Comparison of ENCODE assay signal across 16 cellular contexts in the genomic region with DNA sequence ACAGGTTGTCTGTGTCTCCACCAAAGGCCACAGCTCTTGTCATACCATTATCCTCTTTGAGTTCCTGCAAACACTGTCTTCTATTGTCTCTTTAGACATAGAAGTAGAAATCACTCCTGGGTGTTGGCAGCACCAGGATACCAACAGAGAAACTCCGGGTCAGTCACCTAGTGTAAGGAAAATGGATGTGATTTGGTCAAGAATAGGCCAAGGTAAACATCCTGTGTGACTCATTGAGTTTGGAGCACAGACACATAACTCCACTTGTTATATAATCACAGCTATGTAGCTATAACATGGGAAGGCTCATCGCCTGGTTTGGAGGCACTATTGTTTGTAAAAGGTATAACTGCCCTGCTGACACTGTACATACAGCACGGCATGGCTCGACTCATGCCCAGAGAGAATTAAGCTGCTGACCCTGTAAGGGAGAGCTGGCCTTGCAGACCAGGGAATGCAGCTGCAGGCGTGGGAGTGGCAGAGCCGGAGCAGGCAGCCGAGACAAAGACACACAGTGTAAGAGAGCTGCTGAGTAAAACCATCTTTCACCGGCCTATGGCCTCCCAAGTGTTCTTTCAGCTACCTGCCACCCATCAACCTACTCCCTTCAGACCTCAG. TPM values are rescaled to one million over a fixed set of nuclear protein-coding genes. Genes with fewer than 3 reads are reported as not detected.
A peak's percentile ranks its signal among the peaks of the same experiment; 100 is the strongest.
DNase-seq lines count a peak whose midpoint lies in the region; ATAC-seq, FAIRE-seq and TF ChIP-seq lines count a peak whose summit lies in the region.
"Had no signal": no experiment of that assay in that cellular context is flagged by ENCODE, and none has a peak within 500 bp of the region (broad histone marks: within the 10 kb centered on the region; RNA-seq: fewer than 3 reads in every experiment).

No MANE protein-coding gene starts in this region.

- H3K4me1 ChIP-seq in HAP-1 = peaks cover 6% of the 10 kb centered on the region; the same call in 1 of the 2 replicates

- TF ChIP-seq CTCF in D721Med (IDR thresholded peaks at IDR 0.05; ENCODE audit: insufficient read depth, missing control alignments) (no peak), bronchial epithelial cell (IDR thresholded peaks at IDR 0.05; ENCODE audit: insufficient read depth, low read length, severe bottlenecking) (no peak)

- DNase-seq in D721Med (ENCODE audit: insufficient read length, low spot score) (no peak), LHCN-M2 (ENCODE audit: low read depth) (peak; percentile 11), bronchial epithelial cell (ENCODE audit: low read depth) (peak; percentile 69), left kidney (ENCODE audit: low read depth, low spot score) (peak; percentile 63), HAP-1 (ENCODE audit: low spot score in 2 of 2) (no peak)
- no peak for DNase-seq in activated effector memory CD4-positive, alpha-beta T cell treated with anti-CD3 and anti-CD28 coated beads, Interleukin-2, amount 50 U/mL, for 16 hours
- DNase-seq in stimulated activated naive CD8-positive, alpha-beta T cell treated with anti-CD3 and anti-CD28 coated beads, Interleukin-15, Interleukin-2, amounts not matched to agents 100 U/mL and 50 U/mL, for 24 hours = no peak
- DNase-seq: activated gamma-delta T cell, anterior cingulate cortex, KBM-7, kidney glomerular epithelial cell, midbrain, NCI-H1105 treated with DMSO at 0.1 percent for 48 hours, NCI-H2171 had no signal

- H3K36me3 ChIP-seq in bronchial epithelial cell (ENCODE audit: control insufficient read depth, insufficient read depth, low read length) (no peaks in the 10 kb centered on the region), HAP-1 (replicated peaks) (0 out of 2 replicates have a peak, but pooled peaks cover 3% of the 10 kb centered on the region)
- H3K36me3 ChIP-seq: neural progenitor cell had no signal

- ATAC-seq in HG03039 (IDR thresholded peaks at IDR 0.05; ENCODE audit: unreplicated experiment) = no peak
- ATAC-seq in stimulated activated naive CD8-positive, alpha-beta T cell treated with anti-CD3 and anti-CD28 coated beads, Interleukin-15, Interleukin-2, amounts not matched to agents 100 U/mL and 50 U/mL, for 24 hours = no peak

- FAIRE-seq in D721Med (lab: Jason Lieb, UNC) (peak; percentile 21), bronchial epithelial cell (lab: Jason Lieb, UNC) (no peak)

- H3K4me3 ChIP-seq in bronchial epithelial cell (ENCODE audit: low read depth, low read length) = no peak overlapping the region
- H3K4me3 ChIP-seq in HAP-1 = no peak overlapping the region
- H3K4me3 ChIP-seq: neural progenitor cell had no signal

- in situ Hi-C loops in HAP-1 (cut with MboI; ENCODE audit: low sequenced_read_pairs) = no loop called here

- no peaks in the 10 kb centered on the region for H3K9me3 ChIP-seq in HAP-1

- no peaks in the 10 kb centered on the region for H3K27me3 ChIP-seq in bronchial epithelial cell (ENCODE audit: control insufficient read depth, insufficient read depth, low read length)
- no peaks in the 10 kb centered on the region for H3K27me3 ChIP-seq in HAP-1 (ENCODE audit: low read depth)
- H3K27me3 ChIP-seq: neural progenitor cell had no signal

RNA-seq across cellular contexts. Expression of gene TXNL1, which starts 3.4 kb away (rescaled TPM):
- total RNA-seq in LHCN-M2 (2014; rRNA removed) = 55.0 and 65.1 TPM in 2 replicates
- 65.8 TPM for polyA plus RNA-seq in LHCN-M2 (2012)
- 24.1 and 30.3 TPM in 2 replicates for total RNA-seq in bronchial epithelial cell

RNA-seq across cellular contexts. Expression of gene WDR7, which starts 9.3 kb away (rescaled TPM):
- total RNA-seq in LHCN-M2 (2014; rRNA removed) = 11.0 and 11.9 TPM in 2 replicates
- polyA plus RNA-seq in LHCN-M2 (2012) = 4.4 TPM
- 14.5 and 19.5 TPM in 2 replicates for total RNA-seq in bronchial epithelial cell

Comparison
In these comparisons a context has a peak if more than half of its experiments do, and no peak if none do; other contexts are left out.
1. DNase-seq: peak in LHCN-M2 (single experiment), bronchial epithelial cell (single experiment) and left kidney (single experiment); none in D721Med (single experiment), HAP-1 (0 of 2), activated effector memory CD4-positive, alpha-beta T cell treated with anti-CD3 and anti-CD28 coated beads, Interleukin-2, amount 50 U/mL, for 16 hours (single experiment) and stimulated activated naive CD8-positive, alpha-beta T cell treated with anti-CD3 and anti-CD28 coated beads, Interleukin-15, Interleukin-2, amounts not matched to agents 100 U/mL and 50 U/mL, for 24 hours (single experiment).